Comparison of ENCODE assay signal across 20 cellular contexts in the genomic region with DNA sequence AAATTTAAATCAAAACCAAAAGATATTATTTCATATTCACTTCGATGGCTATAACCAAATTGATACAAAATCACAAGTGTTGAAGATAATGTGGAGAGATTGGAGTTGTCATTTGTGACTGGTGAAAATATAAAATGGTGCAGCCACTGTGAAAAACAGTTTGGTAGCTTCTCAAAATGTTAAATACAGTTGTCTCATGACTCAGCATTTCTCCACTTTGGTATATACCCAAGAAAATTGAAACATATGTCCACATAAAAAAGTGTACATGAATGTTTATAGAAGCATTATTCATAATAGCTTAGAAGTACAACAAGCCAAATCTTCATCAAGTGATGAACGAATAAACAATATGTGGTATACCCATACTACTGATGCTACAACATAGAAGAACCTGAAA.
DNase-seq lines count a peak whose midpoint lies in the region; ATAC-seq, FAIRE-seq and TF ChIP-seq lines count a peak whose summit lies in the region.
"Had no signal": no experiment of that assay in that cellular context is flagged by ENCODE, and none has a peak within 500 bp of the region (broad histone marks: within the 10 kb centered on the region; RNA-seq: fewer than 3 reads in every experiment).

No MANE protein-coding gene starts in this region.

- in situ Hi-C loops in IMR-90 (cut with MboI; ENCODE audit: low sequenced_read_pairs): no loop called here

- no TSS peak for BruUV-seq in IMR-90 (replicated peaks; lab: Mats Ljungman, UMichigan)

- H2BK20ac ChIP-seq in IMR-90 (ENCODE audit: low read depth, low read length) (no peak overlapping the region), H1 (ENCODE audit: low read length) (no peak overlapping the region)

- dilution Hi-C loops in IMR-90 (cut with HindIII; ENCODE audit: low sequenced_read_pairs, unreplicated experiment): no loop called here

- H3K4me3 ChIP-seq in A549 (no peak overlapping the region), IMR-90 (ENCODE audit: insufficient read depth, low read depth, low read length) (no peak overlapping the region), SU-DHL-6 (ENCODE audit: insufficient read depth, low read length, poor library complexity, severe bottlenecking) (no peak overlapping the region), H1 (ENCODE audit: extremely low read depth in 1 of 4, insufficient read depth in 2 of 4, low read depth in 3 of 4, low read length in 4 of 4) (no peak overlapping the region)
- H3K4me3 ChIP-seq: GM12878 had no signal

- H3F3A ChIP-seq in SU-DHL-6 (ENCODE audit: insufficient read depth): no peaks in the 10 kb centered on the region

- no peak overlapping the region for H2BK12ac ChIP-seq in H1 (ENCODE audit: low read depth, low read length)

- H3K36me3 Mint-ChIP-seq in activated CD4-positive, alpha-beta memory T cell treated with anti-CD3 and anti-CD28 coated beads, Interleukin-2, amount 10 ng/mL, durations not matched to agents 7 days and 5 days (ENCODE audit: low read depth): no peaks in the 10 kb centered on the region
- H3K36me3 Mint-ChIP-seq: CD8-positive, alpha-beta T cell had no signal

- H3K4me3 Mint-ChIP-seq in activated CD4-positive, alpha-beta memory T cell treated with anti-CD3 and anti-CD28 coated beads, Interleukin-2, amount 10 ng/mL, durations not matched to agents 7 days and 5 days: no peak overlapping the region
- H3K4me3 Mint-ChIP-seq: CD8-positive, alpha-beta T cell had no signal

- H3K79me2 ChIP-seq in SU-DHL-6 (ENCODE audit: insufficient read depth, low read length): no peaks in the 10 kb centered on the region
- no peaks in the 10 kb centered on the region for H3K79me2 ChIP-seq in H1 (ENCODE audit: control insufficient read depth in 1 of 2, insufficient read depth in 2 of 2, low read length in 2 of 2)

- TF ChIP-seq RAD21 in A549 (conservative IDR thresholded peaks at IDR 0.05 in 1 of 2, IDR thresholded peaks at IDR 0.05 in 1 of 2) (no peak), IMR-90 (IDR thresholded peaks at IDR 0.05; ENCODE audit: low read length) (no peak), H1 (IDR thresholded peaks at IDR 0.05 in 1 of 2, conservative IDR thresholded peaks at IDR 0.05 in 1 of 2; ENCODE audit: low read depth in 2 of 2, low read length in 2 of 2) (no peak)

- 47% methylated on average over 2 of the region's 2 CpGs for WGBS in A549 (ENCODE audit: missing lambda C conversion rate)
- WGBS in IMR-90 (ENCODE audit: extremely low coverage in 2 of 2, insufficient read length in 1 of 2), 2 experiments: no CpG with 5 or more reads among the region's 2 CpGs
- WGBS in H1 (ENCODE audit: extremely low coverage in 1 of 2, insufficient coverage in 1 of 2, insufficient read length in 1 of 2, insufficient replicate concordance in 2 of 2, low coverage in 1 of 2, low lambda C conversion rate in 2 of 2, missing lambda C conversion rate in 1 of 2), 2 experiments: 95% methylated on average over 2 of the region's 2 CpGs; no CpG with 5 or more reads in 1 of the 2 experiments

- H3K27ac ChIP-seq in A549 (no peak overlapping the region), IMR-90 (ENCODE audit: insufficient read depth, low read length) (no peak overlapping the region), SU-DHL-6 (ENCODE audit: low read depth, low read length) (no peak overlapping the region), H1 (ENCODE audit: low read depth, low read length) (no peak overlapping the region)

- no peaks in the 10 kb centered on the region for H3K9me2 ChIP-seq in SU-DHL-6 (replicated peaks; ENCODE audit: insufficient read depth, low read length)

- H2BK5ac ChIP-seq in IMR-90 (ENCODE audit: low read depth, low read length, poor library complexity, severe bottlenecking) (no peak overlapping the region), H1 (ENCODE audit: low read depth, low read length) (no peak overlapping the region)

- H3K79me1 ChIP-seq in IMR-90 (ENCODE audit: low read depth in 1 of 2, low read length in 2 of 2) (no peaks in the 10 kb centered on the region), H1 (ENCODE audit: low read depth, low read length) (no peaks in the 10 kb centered on the region)

- H3K9me1 ChIP-seq in IMR-90 (ENCODE audit: insufficient read depth, low read length): no peaks in the 10 kb centered on the region

- no peak for TF ChIP-seq EP300 in A549 (IDR thresholded peaks at IDR 0.05)
- TF ChIP-seq EP300 in H1 (IDR thresholded peaks at IDR 0.05; ENCODE audit: borderline replicate concordance in 1 of 2, low read depth in 2 of 2, low read length in 2 of 2): no peak

- no peak overlapping the region for H3K14ac ChIP-seq in IMR-90 (replicated peaks; ENCODE audit: low read depth, low read length)
- H3K14ac ChIP-seq in H1 (ENCODE audit: insufficient read length): no peak overlapping the region

- H4K5ac ChIP-seq in IMR-90 (ENCODE audit: low read depth, low read length) (no peak overlapping the region), H1 (ENCODE audit: insufficient read length, low read depth, low read length) (no peak overlapping the region)

- H3K4me1 ChIP-seq in A549 (no peaks in the 10 kb centered on the region), IMR-90 (ENCODE audit: control insufficient read depth, insufficient read depth, low read length) (no peaks in the 10 kb centered on the region), H1 (replicated peaks in 1 of 4; ENCODE audit: control insufficient read depth in 3 of 4, insufficient read depth in 4 of 4, low read length in 3 of 4) (no peaks in the 10 kb centered on the region)
- H3K4me1 ChIP-seq: Caco-2 had no signal

- H3K27me3 Mint-ChIP-seq in activated CD4-positive, alpha-beta memory T cell treated with anti-CD3 and anti-CD28 coated beads, Interleukin-2, amount 10 ng/mL, durations not matched to agents 7 days and 5 days: no peaks in the 10 kb centered on the region

- H3K18ac ChIP-seq in IMR-90 (ENCODE audit: low read depth, low read length) (no peak overlapping the region), H1 (ENCODE audit: extremely low read depth, low read length) (no peak overlapping the region)

- H4K8ac ChIP-seq in IMR-90 (ENCODE audit: low read depth in 2 of 2, low read length in 2 of 2) (no peak overlapping the region), H1 (ENCODE audit: extremely low read depth, insufficient read depth, low read length) (no peak overlapping the region)

- H3K36me3 ChIP-seq in IMR-90 (ENCODE audit: control insufficient read depth, insufficient read depth, low read length) (no peaks in the 10 kb centered on the region), SU-DHL-6 (ENCODE audit: low read length) (no peaks in the 10 kb centered on the region), H1 (ENCODE audit: control insufficient read depth in 2 of 4, insufficient read depth in 4 of 4, low read length in 3 of 4) (no peaks in the 10 kb centered on the region)

- H2BK120ac ChIP-seq in IMR-90 (ENCODE audit: low read depth, low read length): no peak overlapping the region
- H2BK120ac ChIP-seq in H1 (replicated peaks; ENCODE audit: low read depth, low read length): no peak overlapping the region

- H2BK15ac ChIP-seq in IMR-90 (ENCODE audit: low read depth, low read length): no peak overlapping the region
- H2BK15ac ChIP-seq in H1 (ENCODE audit: low read length): no peak overlapping the region

- H3K9ac ChIP-seq in IMR-90 (ENCODE audit: low read depth, low read length): no peak overlapping the region
- no peak overlapping the region for H3K9ac ChIP-seq in SU-DHL-6 (ENCODE audit: low read length)
- H3K9ac ChIP-seq in H1 (replicated peaks in 1 of 4; ENCODE audit: extremely low read depth in 1 of 4, low read depth in 3 of 4, low read length in 3 of 4): no peak overlapping the region

- H3K4me2 ChIP-seq in A549 (no peak overlapping the region), IMR-90 (ENCODE audit: low read depth, low read length) (no peak overlapping the region), SU-DHL-6 (ENCODE audit: low read depth, low read length, poor library complexity, severe bottlenecking) (no peak overlapping the region), H1 (ENCODE audit: insufficient read depth in 1 of 2, low read depth in 2 of 2, low read length in 2 of 2) (no peak overlapping the region)

- H2AK9ac ChIP-seq in IMR-90 (replicated peaks; ENCODE audit: low read depth, low read length, poor library complexity): no peak overlapping the region

- no peak overlapping the region for H4K91ac ChIP-seq in IMR-90 (ENCODE audit: insufficient read depth, low read depth, low read length)
- no peak overlapping the region for H4K91ac ChIP-seq in H1 (replicated peaks; ENCODE audit: insufficient read length, low read length)

- TF ChIP-seq CTCF in A549 (IDR thresholded peaks at IDR 0.05): no peak
- TF ChIP-seq CTCF in IMR-90 (conservative IDR thresholded peaks at IDR 0.05; ENCODE audit: low read depth, low read length): no peak
- no peak for TF ChIP-seq CTCF in SU-DHL-6 (IDR thresholded peaks at IDR 0.05; ENCODE audit: insufficient read depth, low read length, poor library complexity, severe bottlenecking)
- no peak for TF ChIP-seq CTCF in H1 (IDR thresholded peaks at IDR 0.05; ENCODE audit: control extremely low read depth in 1 of 3, insufficient read depth in 1 of 3, low read depth in 1 of 3, low read length in 3 of 3)

- no peak overlapping the region for H2AFZ ChIP-seq in IMR-90 (replicated peaks; ENCODE audit: low read length, poor library complexity)
- H2AFZ ChIP-seq in SU-DHL-6 (ENCODE audit: low read depth, low read length, severe bottlenecking): peak overlapping the region; percentile 65
- no peak overlapping the region for H2AFZ ChIP-seq in H1 (ENCODE audit: low read length)

- H4K20me1 ChIP-seq in IMR-90 (ENCODE audit: insufficient read depth, low read length) (no peaks in the 10 kb centered on the region), SU-DHL-6 (ENCODE audit: low read depth, low read length) (no peaks in the 10 kb centered on the region), H1 (replicated peaks in 1 of 2; ENCODE audit: control insufficient read depth in 1 of 2, insufficient read depth in 2 of 2, low read length in 2 of 2) (no peaks in the 10 kb centered on the region)

- H3K23me2 ChIP-seq in H1 (ENCODE audit: low read depth, low read length): no peaks in the 10 kb centered on the region

- H3K56ac ChIP-seq in IMR-90 (ENCODE audit: extremely low read depth, insufficient read depth, low read length): no peak overlapping the region
- H3K56ac ChIP-seq in H1 (replicated peaks; ENCODE audit: insufficient read length, low read depth, low read length): no peak overlapping the region

- intact Hi-C loops in IMR-90 (cut with micrococcal nuclease): no loop called here

- H3K27ac Mint-ChIP-seq in activated CD4-positive, alpha-beta memory T cell treated with anti-CD3 and anti-CD28 coated beads, Interleukin-2, amount 10 ng/mL, durations not matched to agents 7 days and 5 days: no peak overlapping the region
- H3K27ac Mint-ChIP-seq: CD8-positive, alpha-beta T cell had no signal

- CTCF ChIA-PET in A549 (lab: Yijun Ruan, JAX) (no interaction called here), IMR-90 (lab: Yijun Ruan, JAX) (interaction anchor here (0.9 kb wide), 1 partner anchor 56 kb away, joined by 3 read pairs; no protein-coding TSS in a partner anchor), H1 (lab: Charles Lee; ENCODE audit: partially characterized antibody) (no interaction called here)
- CTCF ChIA-PET in activated CD4-positive, alpha-beta memory T cell treated with anti-CD3 and anti-CD28 coated beads, Interleukin-2, amount 10 ng/mL, durations not matched to agents 7 days and 5 days (lab: Charles Lee): no interaction called here

- ATAC-seq in A549 (no peak), IMR-90 (ENCODE audit: low read depth) (no peak), GM18907 (IDR thresholded peaks at IDR 0.05; ENCODE audit: unreplicated experiment) (no peak)
- ATAC-seq: CD8-positive, alpha-beta T cell; GM12878 had no signal

- POLR2A ChIA-PET in A549 (lab: Yijun Ruan, JAX) (no interaction called here), IMR-90 (lab: Charles Lee; ENCODE audit: unreplicated experiment) (no interaction called here), H1 (lab: Charles Lee; ENCODE audit: partially characterized antibody) (no interaction called here)
- POLR2A ChIA-PET in activated CD4-positive, alpha-beta memory T cell treated with anti-CD3 and anti-CD28 coated beads, Interleukin-2, amount 10 ng/mL, durations not matched to agents 7 days and 5 days (lab: Charles Lee): no interaction called here

- H3K9me3 Mint-ChIP-seq in activated CD4-positive, alpha-beta memory T cell treated with anti-CD3 and anti-CD28 coated beads, Interleukin-2, amount 10 ng/mL, durations not matched to agents 7 days and 5 days: no peaks in the 10 kb centered on the region

- H3K4ac ChIP-seq in IMR-90 (ENCODE audit: low read depth, low read length) (no peak overlapping the region), H1 (replicated peaks; ENCODE audit: insufficient read length, low read depth, low read length) (no peak overlapping the region)

- H2AK5ac ChIP-seq in IMR-90 (ENCODE audit: low read depth, low read length) (no peak overlapping the region), H1 (ENCODE audit: low read depth, low read length) (no peak overlapping the region)

- TF ChIP-seq POLR2A in A549 (IDR thresholded peaks at IDR 0.05; ENCODE audit: low read length) (no peak), IMR-90 (IDR thresholded peaks at IDR 0.05; ENCODE audit: low read depth, low read length) (no peak), H1 (IDR thresholded peaks at IDR 0.05; ENCODE audit: control extremely low read depth in 1 of 2, low read depth in 2 of 2, low read length in 2 of 2) (no peak)

- H3K27me3 ChIP-seq in IMR-90 (ENCODE audit: control insufficient read depth, insufficient read depth, low read length) (no peaks in the 10 kb centered on the region), SU-DHL-6 (ENCODE audit: low read length) (no peaks in the 10 kb centered on the region), H1 (replicated peaks in 1 of 4; ENCODE audit: control insufficient read depth in 3 of 4, extremely low read depth in 1 of 4, insufficient read depth in 3 of 4, low read length in 3 of 4) (no peaks in the 10 kb centered on the region)

- H3K9me3 ChIP-seq in A549: no peaks in the 10 kb centered on the region; the same call in 1 of the 3 replicates
- H3K9me3 ChIP-seq in IMR-90 (ENCODE audit: control insufficient read depth, insufficient read depth, low read length): no peaks in the 10 kb centered on the region
- H3K9me3 ChIP-seq in SU-DHL-6 (ENCODE audit: insufficient read depth, low read length): no peaks in the 10 kb centered on the region
- no peaks in the 10 kb centered on the region for H3K9me3 ChIP-seq in H1 (ENCODE audit: insufficient read depth in 2 of 2, low read depth in 1 of 2, low read length in 1 of 2)
- H3K9me3 ChIP-seq: Caco-2 had no signal

- H3K23ac ChIP-seq in IMR-90 (ENCODE audit: low read depth, low read length): no peak overlapping the region
- no peak overlapping the region for H3K23ac ChIP-seq in H1 (ENCODE audit: insufficient read length)

- no peak for FAIRE-seq in A549 (lab: Jason Lieb, UNC)
- FAIRE-seq in H1 (lab: Jason Lieb, UNC): no peak
- FAIRE-seq: GM12878 had no signal

- DNase-seq in A549 (ENCODE audit: low read depth in 1 of 2, low spot score in 1 of 2): no peak
- peak; percentile 9 for DNase-seq in IMR-90
- DNase-seq in H1 (ENCODE audit: low read depth in 1 of 2, low spot score in 2 of 2): no peak
- no peak for DNase-seq in NCI-H2171 (lab: John Stamatoyannopoulos, UW)
- no peak for DNase-seq in stimulated activated CD4-positive, alpha-beta T cell treated with anti-CD3 and anti-CD28 coated beads, Interleukin-4, amount 100 ng/mL, for 1 hour
- no peak for DNase-seq in activated CD4-positive, alpha-beta memory T cell treated with anti-CD3 and anti-CD28 coated beads, Interleukin-2, amount 10 ng/mL, durations not matched to agents 7 days and 5 days
- DNase-seq: 8988T; C1 segment of cervical spinal cord; Caco-2; CD8-positive, alpha-beta T cell; DMS 273 treated with DMSO at 0.1 percent for 48 hours; DMS79; EL; GDM1; GOT3; H7; HCEC 1CT had no signal

- no peaks in the 10 kb centered on the region for H3K4me1 Mint-ChIP-seq in activated CD4-positive, alpha-beta memory T cell treated with anti-CD3 and anti-CD28 coated beads, Interleukin-2, amount 10 ng/mL, durations not matched to agents 7 days and 5 days
